17 cellular contexts compared by ENCODE assay signal in genomic region chrX:95058815-95059214, GRCh38.
DNase-seq lines count a peak whose midpoint lies in the region; ATAC-seq and TF ChIP-seq lines count a peak whose summit lies in the region.
"Had no signal": no experiment of that assay in that cellular context is flagged by ENCODE, and none has a peak within 500 bp of the region (broad histone marks: within the 10 kb centered on the region; RNA-seq: fewer than 3 reads in every experiment).

No MANE protein-coding gene starts in this region.

- no peak for ATAC-seq in GM21367 (IDR thresholded peaks at IDR 0.05; ENCODE audit: unreplicated experiment)
- ATAC-seq: effector memory CD8-positive, alpha-beta T cell; heart right ventricle; K562; left colon; WTC11 had no signal

- TF ChIP-seq CTCF in epithelial cell of esophagus (IDR thresholded peaks at IDR 0.05; ENCODE audit: insufficient read depth, low read depth, low read length, missing control alignments) (no peak), retinal pigment epithelial cell (conservative IDR thresholded peaks at IDR 0.05; ENCODE audit: low read depth, low read length) (no peak)

- H3K4me3 ChIP-seq in epithelial cell of esophagus (ENCODE audit: low read length): no peak overlapping the region
- H3K4me3 ChIP-seq in retinal pigment epithelial cell (ENCODE audit: low read length): no peak overlapping the region
- H3K4me3 ChIP-seq: heart right ventricle, K562 had no signal

- DNase-seq in COLO829 (ENCODE audit: low spot score): peak; percentile 13
- peak; percentile 76 for DNase-seq in RKO (ENCODE audit: low spot score)
- peak; percentile 42 for DNase-seq in epithelial cell of esophagus (ENCODE audit: low read depth)
- DNase-seq in retinal pigment epithelial cell (ENCODE audit: low read depth): peak; percentile 30
- DNase-seq in CD1c-positive myeloid dendritic cell (ENCODE audit: extremely low spot score): no peak
- no peak for DNase-seq in NCI-H146 treated with DMSO at 0.1 percent for 48 hours (lab: John Stamatoyannopoulos, UW; ENCODE audit: unreplicated experiment)
- DNase-seq in DMS 273 treated with DMSO at 0.1 percent for 48 hours (lab: John Stamatoyannopoulos, UW): no peak
- DNase-seq: brain microvascular endothelial cell; CD4-positive, alpha-beta T cell; effector memory CD8-positive, alpha-beta T cell; GF-D8; heart right ventricle; left colon; NCI-H1417 treated with DMSO at 0.1 percent for 48 hours had no signal

Comparison
In these comparisons a context has a peak if more than half of its experiments do, and no peak if none do; other contexts are left out.
1. DNase-seq: peak in COLO829 (single experiment), RKO (single experiment), epithelial cell of esophagus (single experiment) and retinal pigment epithelial cell (single experiment); none in CD1c-positive myeloid dendritic cell (single experiment), NCI-H146 treated with DMSO at 0.1 percent for 48 hours (single experiment) and DMS 273 treated with DMSO at 0.1 percent for 48 hours (single experiment).